Comparison of ENCODE assay signal across 1 cellular context in genomic region chr3:184415229-184415517, GRCh38.
TF ChIP-seq lines count a peak whose summit lies in the region.

No MANE protein-coding gene starts in this region.

TF ChIP-seq in HepG2, 621 proteins besides CTCF, POLR2A, EP300 and RAD21 (continues in another document):
- TF ChIP-seq ZNF256 (CRISPR knock-in tag; conservative IDR thresholded peaks at IDR 0.05), result no peak
- TF ChIP-seq, protein P1, sequence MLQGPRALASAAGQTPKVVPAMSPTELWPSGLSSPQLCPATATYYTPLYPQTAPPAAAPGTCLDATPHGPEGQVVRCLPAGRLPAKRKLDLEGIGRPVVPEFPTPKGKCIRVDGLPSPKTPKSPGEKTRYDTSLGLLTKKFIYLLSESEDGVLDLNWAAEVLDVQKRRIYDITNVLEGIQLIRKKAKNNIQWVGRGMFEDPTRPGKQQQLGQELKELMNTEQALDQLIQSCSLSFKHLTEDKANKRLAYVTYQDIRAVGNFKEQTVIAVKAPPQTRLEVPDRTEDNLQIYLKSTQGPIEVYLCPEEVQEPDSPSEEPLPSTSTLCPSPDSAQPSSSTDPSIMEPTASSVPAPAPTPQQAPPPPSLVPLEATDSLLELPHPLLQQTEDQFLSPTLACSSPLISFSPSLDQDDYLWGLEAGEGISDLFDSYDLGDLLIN (CRISPR knock-in tag; IDR thresholded peaks at IDR 0.05; ENCODE audit: borderline replicate concordance), result no peak
- no peak for TF ChIP-seq THAP11 (CRISPR knock-in tag; IDR thresholded peaks at IDR 0.05)
- TF ChIP-seq ZNF292 (CRISPR knock-in tag; IDR thresholded peaks at IDR 0.05; ENCODE audit: borderline replicate concordance, low read depth), result no peak
- TF ChIP-seq ZBTB39 (CRISPR knock-in tag; IDR thresholded peaks at IDR 0.05), result no peak
- TF ChIP-seq ZNF234 (CRISPR knock-in tag; conservative IDR thresholded peaks at IDR 0.05), result no peak
- TF ChIP-seq, protein P2, sequence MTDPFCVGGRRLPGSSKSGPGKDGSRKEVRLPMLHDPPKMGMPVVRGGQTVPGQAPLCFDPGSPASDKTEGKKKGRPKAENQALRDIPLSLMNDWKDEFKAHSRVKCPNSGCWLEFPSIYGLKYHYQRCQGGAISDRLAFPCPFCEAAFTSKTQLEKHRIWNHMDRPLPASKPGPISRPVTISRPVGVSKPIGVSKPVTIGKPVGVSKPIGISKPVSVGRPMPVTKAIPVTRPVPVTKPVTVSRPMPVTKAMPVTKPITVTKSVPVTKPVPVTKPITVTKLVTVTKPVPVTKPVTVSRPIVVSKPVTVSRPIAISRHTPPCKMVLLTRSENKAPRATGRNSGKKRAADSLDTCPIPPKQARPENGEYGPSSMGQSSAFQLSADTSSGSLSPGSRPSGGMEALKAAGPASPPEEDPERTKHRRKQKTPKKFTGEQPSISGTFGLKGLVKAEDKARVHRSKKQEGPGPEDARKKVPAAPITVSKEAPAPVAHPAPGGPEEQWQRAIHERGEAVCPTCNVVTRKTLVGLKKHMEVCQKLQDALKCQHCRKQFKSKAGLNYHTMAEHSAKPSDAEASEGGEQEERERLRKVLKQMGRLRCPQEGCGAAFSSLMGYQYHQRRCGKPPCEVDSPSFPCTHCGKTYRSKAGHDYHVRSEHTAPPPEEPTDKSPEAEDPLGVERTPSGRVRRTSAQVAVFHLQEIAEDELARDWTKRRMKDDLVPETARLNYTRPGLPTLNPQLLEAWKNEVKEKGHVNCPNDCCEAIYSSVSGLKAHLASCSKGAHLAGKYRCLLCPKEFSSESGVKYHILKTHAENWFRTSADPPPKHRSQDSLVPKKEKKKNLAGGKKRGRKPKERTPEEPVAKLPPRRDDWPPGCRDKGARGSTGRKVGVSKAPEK (CRISPR knock-in tag; IDR thresholded peaks at IDR 0.05; ENCODE audit: borderline replicate concordance), result no peak
- no peak for TF ChIP-seq GZF1 (CRISPR knock-in tag; IDR thresholded peaks at IDR 0.05)
- TF ChIP-seq ATM (IDR thresholded peaks at IDR 0.05; ENCODE audit: borderline replicate concordance), result no peak
- no peak for TF ChIP-seq IRF9 (CRISPR knock-in tag; IDR thresholded peaks at IDR 0.05; ENCODE audit: borderline replicate concordance)
- no peak for TF ChIP-seq THAP7 (CRISPR knock-in tag; IDR thresholded peaks at IDR 0.05)
- no peak for TF ChIP-seq HIVEP1 (CRISPR knock-in tag; IDR thresholded peaks at IDR 0.05)
- TF ChIP-seq RELA (CRISPR knock-in tag; IDR thresholded peaks at IDR 0.05), result no peak
- TF ChIP-seq TFAP4 (IDR thresholded peaks at IDR 0.05; ENCODE audit: borderline replicate concordance, low read depth), result no peak
- TF ChIP-seq HHEX (CRISPR knock-in tag; IDR thresholded peaks at IDR 0.05), result 0 out of 2 replicates have a peak, but pooled peaks have one; percentile 39
- TF ChIP-seq ZBTB8A (CRISPR knock-in tag; IDR thresholded peaks at IDR 0.05; ENCODE audit: borderline replicate concordance, low read depth), result no peak
- TF ChIP-seq HOXD1 (CRISPR knock-in tag; IDR thresholded peaks at IDR 0.05), result no peak
- TF ChIP-seq ZBTB1 (CRISPR knock-in tag; IDR thresholded peaks at IDR 0.05; ENCODE audit: borderline replicate concordance), result no peak
- TF ChIP-seq NR2C2 (CRISPR knock-in tag; IDR thresholded peaks at IDR 0.05; ENCODE audit: borderline replicate concordance), result no peak
- TF ChIP-seq ZNF207 (IDR thresholded peaks at IDR 0.05; ENCODE audit: borderline replicate concordance), result no peak
- TF ChIP-seq GATA4 (IDR thresholded peaks at IDR 0.05; ENCODE audit: borderline replicate concordance, low read depth), result no peak
- TF ChIP-seq, protein P3, sequence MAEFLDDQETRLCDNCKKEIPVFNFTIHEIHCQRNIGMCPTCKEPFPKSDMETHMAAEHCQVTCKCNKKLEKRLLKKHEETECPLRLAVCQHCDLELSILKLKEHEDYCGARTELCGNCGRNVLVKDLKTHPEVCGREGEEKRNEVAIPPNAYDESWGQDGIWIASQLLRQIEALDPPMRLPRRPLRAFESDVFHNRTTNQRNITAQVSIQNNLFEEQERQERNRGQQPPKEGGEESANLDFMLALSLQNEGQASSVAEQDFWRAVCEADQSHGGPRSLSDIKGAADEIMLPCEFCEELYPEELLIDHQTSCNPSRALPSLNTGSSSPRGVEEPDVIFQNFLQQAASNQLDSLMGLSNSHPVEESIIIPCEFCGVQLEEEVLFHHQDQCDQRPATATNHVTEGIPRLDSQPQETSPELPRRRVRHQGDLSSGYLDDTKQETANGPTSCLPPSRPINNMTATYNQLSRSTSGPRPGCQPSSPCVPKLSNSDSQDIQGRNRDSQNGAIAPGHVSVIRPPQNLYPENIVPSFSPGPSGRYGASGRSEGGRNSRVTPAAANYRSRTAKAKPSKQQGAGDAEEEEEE (CRISPR knock-in tag; IDR thresholded peaks at IDR 0.05; ENCODE audit: borderline replicate concordance), result no peak
- TF ChIP-seq SRF (IDR thresholded peaks at IDR 0.05; ENCODE audit: low read depth, low read length), result no peak
- TF ChIP-seq PRPF4 (IDR thresholded peaks at IDR 0.05; ENCODE audit: low read depth, low read length, poor library complexity, severe bottlenecking), result no peak
- TF ChIP-seq GATAD2A (CRISPR knock-in tag; IDR thresholded peaks at IDR 0.05), result 0 out of 2 replicates have a peak, but pooled peaks have one; percentile 30
- TF ChIP-seq, protein P4, sequence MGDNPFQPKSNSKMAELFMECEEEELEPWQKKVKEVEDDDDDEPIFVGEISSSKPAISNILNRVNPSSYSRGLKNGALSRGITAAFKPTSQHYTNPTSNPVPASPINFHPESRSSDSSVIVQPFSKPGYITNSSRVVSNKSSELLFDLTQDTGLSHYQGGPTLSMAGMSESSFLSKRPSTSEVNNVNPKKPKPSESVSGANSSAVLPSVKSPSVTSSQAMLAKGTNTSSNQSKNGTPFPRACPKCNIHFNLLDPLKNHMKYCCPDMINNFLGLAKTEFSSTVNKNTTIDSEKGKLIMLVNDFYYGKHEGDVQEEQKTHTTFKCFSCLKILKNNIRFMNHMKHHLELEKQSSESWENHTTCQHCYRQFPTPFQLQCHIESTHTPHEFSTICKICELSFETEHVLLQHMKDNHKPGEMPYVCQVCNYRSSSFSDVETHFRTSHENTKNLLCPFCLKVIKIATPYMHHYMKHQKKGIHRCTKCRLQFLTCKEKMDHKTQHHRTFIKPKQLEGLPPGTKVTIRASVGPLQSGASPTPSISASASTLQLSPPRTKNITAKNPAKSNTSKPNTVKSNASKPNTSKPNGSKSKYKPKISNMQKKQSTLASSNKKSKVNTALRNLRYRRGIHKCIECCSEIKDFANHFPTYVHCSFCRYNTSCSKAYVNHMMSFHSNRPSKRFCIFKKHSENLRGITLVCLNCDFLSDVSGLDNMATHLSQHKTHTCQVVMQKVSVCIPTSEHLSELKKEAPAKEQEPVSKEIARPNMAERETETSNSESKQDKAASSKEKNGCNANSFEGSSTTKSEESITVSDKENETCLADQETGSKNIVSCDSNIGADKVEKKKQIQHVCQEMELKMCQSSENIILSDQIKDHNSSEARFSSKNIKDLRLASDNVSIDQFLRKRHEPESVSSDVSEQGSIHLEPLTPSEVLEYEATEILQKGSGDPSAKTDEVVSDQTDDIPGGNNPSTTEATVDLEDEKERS (CRISPR knock-in tag; IDR thresholded peaks at IDR 0.05), result no peak
- TF ChIP-seq RBM39 (IDR thresholded peaks at IDR 0.05; ENCODE audit: low read depth, low read length, poor library complexity, severe bottlenecking), result no peak
- TF ChIP-seq GLI4 (CRISPR knock-in tag; IDR thresholded peaks at IDR 0.05; ENCODE audit: borderline replicate concordance), result no peak
- TF ChIP-seq HMG20B (CRISPR knock-in tag; conservative IDR thresholded peaks at IDR 0.05), result no peak
- no peak for TF ChIP-seq ARNTL (CRISPR knock-in tag; IDR thresholded peaks at IDR 0.05)
- TF ChIP-seq ZBTB44 (CRISPR knock-in tag; IDR thresholded peaks at IDR 0.05), result no peak
- TF ChIP-seq THAP9 (CRISPR knock-in tag; IDR thresholded peaks at IDR 0.05; ENCODE audit: borderline replicate concordance), result no peak
- no peak for TF ChIP-seq ZNF501 (CRISPR knock-in tag; IDR thresholded peaks at IDR 0.05)
- TF ChIP-seq ONECUT2 (CRISPR knock-in tag; IDR thresholded peaks at IDR 0.05), result peak; percentile 69; the same call in 1 of the 2 replicates
- no peak for TF ChIP-seq PRDM10 (CRISPR knock-in tag; IDR thresholded peaks at IDR 0.05; ENCODE audit: low read depth)
